ENCODE assay signal across 7 cellular contexts in genomic region chr15:45834622-45835021, GRCh38.
"Had no signal": no experiment of that assay in that cellular context is flagged by ENCODE, and none has a peak within 500 bp of the region (broad histone marks: within the 10 kb centered on the region; RNA-seq: fewer than 3 reads in every experiment).

No MANE protein-coding gene starts in this region.

- H3K27ac ChIP-seq: HL-60 had no signal

- H3K4me3 ChIP-seq: GM23338 had no signal

- H3K4me2 ChIP-seq: GM23338 had no signal

- ATAC-seq: GM23338 had no signal

- FAIRE-seq: H1, H54 had no signal

- H2AFZ ChIP-seq: GM23338 had no signal

- DNase-seq: H9, HCEC 1CT, KG1 had no signal
